Comparison of ENCODE assay signal across 7 cellular contexts in genomic region chr13:48239369-48239768, GRCh38. TPM values are rescaled to one million over a fixed set of nuclear protein-coding genes. Genes with fewer than 3 reads are reported as not detected.
DNase-seq lines count a peak whose midpoint lies in the region; ATAC-seq, FAIRE-seq and TF ChIP-seq lines count a peak whose summit lies in the region.
"Not testable (repeated sequence)": the region's sequence is repeated elsewhere in the genome, so short reads cannot be mapped to it uniquely, and the experiment has no call there.

No MANE protein-coding gene starts in this region.

- not testable (repeated sequence) for H3K23ac ChIP-seq in IMR-90 (ENCODE audit: low read depth, low read length)

- DNase-seq in CD4-positive, alpha-beta memory T cell; IMR-90; T-cell; keratinocyte (ENCODE audit: low read depth, low spot score); naive thymus-derived CD8-positive, alpha-beta T cell; gastrocnemius medialis: not testable (repeated sequence)

- H3K4ac ChIP-seq in IMR-90 (ENCODE audit: low read depth, low read length) = not testable (repeated sequence)

- H3K27ac ChIP-seq in CD4-positive, alpha-beta memory T cell (ENCODE audit: low read depth, low read length); IMR-90 (ENCODE audit: insufficient read depth, low read length); keratinocyte (ENCODE audit: control insufficient read depth, insufficient read depth, low read length): not testable (repeated sequence)
- H3K27ac ChIP-seq in gastrocnemius medialis = peak overlapping the region in 3 of 4 donors; percentile 0 to 28 (median 8)

- peaks cover 94% of the 10 kb centered on the region for H3K4me1 ChIP-seq in CD4-positive, alpha-beta memory T cell (ENCODE audit: insufficient read depth, low read length)
- not testable (repeated sequence) for H3K4me1 ChIP-seq in IMR-90 (ENCODE audit: control insufficient read depth, insufficient read depth, low read length)
- H3K4me1 ChIP-seq in keratinocyte (ENCODE audit: control insufficient read depth, extremely low read depth, insufficient read depth, low read length) (peaks cover 31% of the 10 kb centered on the region), gastrocnemius medialis (peaks cover 71 to 77% of the 10 kb centered on the region in 2 donors)

- not testable (repeated sequence) for ATAC-seq in IMR-90 (ENCODE audit: low read depth); T-cell (replicated peaks in 1 of 4); naive thymus-derived CD8-positive, alpha-beta T cell; gastrocnemius medialis

- H2BK5ac ChIP-seq in IMR-90 (ENCODE audit: low read depth, low read length, poor library complexity, severe bottlenecking) = not testable (repeated sequence)

- H3K4me2 ChIP-seq in IMR-90 (ENCODE audit: low read depth, low read length); keratinocyte (ENCODE audit: control insufficient read depth, extremely low read depth, insufficient read depth, low read depth, low read length): not testable (repeated sequence)

- BruUV-seq in IMR-90 (replicated peaks; lab: Mats Ljungman, UMichigan) = not testable (repeated sequence)

- CTCF ChIA-PET in CD4-positive, alpha-beta memory T cell (lab: Charles Lee; ENCODE audit: partially characterized antibody) = interaction anchor here (1.1 to 2.2 kb wide), 4 partner anchors 16 to 343 kb away, joined by 3 to 16 read pairs (median 4); no protein-coding TSS in a partner anchor
- CTCF ChIA-PET in IMR-90 (lab: Yijun Ruan, JAX) (interaction anchor here (0.7 kb wide), 1 partner anchor 871 kb away, joined by 3 read pairs; no protein-coding TSS in a partner anchor), T-cell (lab: Charles Lee) (interaction anchor here in 1 of 2 donors (0.6 to 2.4 kb wide), 4 partner anchors 9 to 202 kb away, joined by 3 to 12 read pairs (median 3); partner anchors contain the start of gene NUDT15)

- TF ChIP-seq CTCF in IMR-90 (conservative IDR thresholded peaks at IDR 0.05; ENCODE audit: low read depth, low read length); keratinocyte (optimal IDR thresholded peaks at IDR 0.05 in 1 of 3, IDR thresholded peaks at IDR 0.05 in 1 of 3, conservative IDR thresholded peaks at IDR 0.05 in 1 of 3; ENCODE audit: extremely low read depth in 1 of 3, insufficient read depth in 2 of 3, low read length in 3 of 3); gastrocnemius medialis (IDR thresholded peaks at IDR 0.05 in 4 of 5, conservative IDR thresholded peaks at IDR 0.05 in 1 of 5): not testable (repeated sequence)

- H3K36me3 ChIP-seq in CD4-positive, alpha-beta memory T cell (ENCODE audit: insufficient read depth, low read length) = peaks cover 13% of the 10 kb centered on the region
- not testable (repeated sequence) for H3K36me3 ChIP-seq in IMR-90 (ENCODE audit: control insufficient read depth, insufficient read depth, low read length); keratinocyte (ENCODE audit: control insufficient read depth in 2 of 2, extremely low read depth in 1 of 2, insufficient read depth in 2 of 2, low read length in 2 of 2); gastrocnemius medialis

- peaks cover 16 to 42% of the 10 kb centered on the region in 2 experiments for H3K79me1 ChIP-seq in IMR-90 (ENCODE audit: low read depth in 1 of 2, low read length in 2 of 2)

- H4K91ac ChIP-seq in IMR-90 (ENCODE audit: insufficient read depth, low read depth, low read length) = not testable (repeated sequence)

- H2AK5ac ChIP-seq in IMR-90 (ENCODE audit: low read depth, low read length) = not testable (repeated sequence)

- no CpG with 5 or more reads among the region's 6 CpGs for WGBS in IMR-90 (ENCODE audit: extremely low coverage in 2 of 2, insufficient read length in 1 of 2), 2 experiments

- POLR2A ChIA-PET in CD4-positive, alpha-beta memory T cell (lab: Charles Lee; ENCODE audit: partially characterized antibody) = interaction anchor here (0.8 to 8.3 kb wide), 11 partner anchors 8 to 145 kb away, joined by 3 to 92 read pairs (median 6); partner anchors contain the start of gene MED4
- POLR2A ChIA-PET in IMR-90 (lab: Charles Lee; ENCODE audit: unreplicated experiment) = not testable (repeated sequence)
- POLR2A ChIA-PET in T-cell (lab: Charles Lee) = interaction anchor here in 1 of 2 donors (1.2 kb wide), 1 partner anchor 18 kb away, joined by 5 read pairs; no protein-coding TSS in a partner anchor
- POLR2A ChIA-PET in naive thymus-derived CD8-positive, alpha-beta T cell (lab: Charles Lee) = interaction anchor here (1.3 kb wide), 1 partner anchor 18 kb away, joined by 4 read pairs; no protein-coding TSS in a partner anchor

- intact Hi-C loops in CD4-positive, alpha-beta memory T cell (cut with micrococcal nuclease) = not testable (repeated sequence)
- intact Hi-C loops in IMR-90 (cut with micrococcal nuclease) = loop anchor here (5.0 to 10.0 kb wide), 2 partner anchors 343 to 525 kb away; no protein-coding TSS in a partner anchor
- intact Hi-C loops in gastrocnemius medialis (cut with DNase I; ENCODE audit: low total_unique reads) = loop anchor here (5.0 kb wide), 1 partner anchor 333 kb away; no protein-coding TSS in a partner anchor

- dilution Hi-C loops in IMR-90 (cut with HindIII; ENCODE audit: low sequenced_read_pairs, unreplicated experiment); keratinocyte (cut with MboI; ENCODE audit: extremely low pct_ligation_motif_present, low sequenced_read_pairs): not testable (repeated sequence)

- H3K27me3 ChIP-seq in CD4-positive, alpha-beta memory T cell (ENCODE audit: insufficient read depth, low read length); IMR-90 (ENCODE audit: control insufficient read depth, insufficient read depth, low read length); keratinocyte (ENCODE audit: control insufficient read depth, extremely low read depth, insufficient read depth, low read length); gastrocnemius medialis: not testable (repeated sequence)

- H3K9me3 Mint-ChIP-seq in CD4-positive, alpha-beta memory T cell; T-cell; activated naive CD4-positive, alpha-beta T cell treated with anti-CD3 and anti-CD28 coated beads, Interleukin-2, amount 50 U/mL, for 24 hours; naive thymus-derived CD8-positive, alpha-beta T cell: not testable (repeated sequence)

- H3K9ac ChIP-seq in IMR-90 (ENCODE audit: low read depth, low read length); keratinocyte (ENCODE audit: control insufficient read depth, extremely low read depth, insufficient read depth, low read length): not testable (repeated sequence)

- not testable (repeated sequence) for H2BK15ac ChIP-seq in IMR-90 (ENCODE audit: low read depth, low read length)

- not testable (repeated sequence) for TF ChIP-seq RAD21 in IMR-90 (IDR thresholded peaks at IDR 0.05; ENCODE audit: low read length)

- H2AFZ ChIP-seq in IMR-90 (replicated peaks; ENCODE audit: low read length, poor library complexity); keratinocyte (ENCODE audit: control insufficient read depth, low read length): not testable (repeated sequence)

- not testable (repeated sequence) for H2BK120ac ChIP-seq in IMR-90 (ENCODE audit: low read depth, low read length)

- H4K5ac ChIP-seq in IMR-90 (ENCODE audit: low read depth, low read length) = not testable (repeated sequence)

- not testable (repeated sequence) for H3K4me3 ChIP-seq in CD4-positive, alpha-beta memory T cell (ENCODE audit: low read length in 2 of 2); IMR-90 (ENCODE audit: insufficient read depth, low read depth, low read length); keratinocyte (ENCODE audit: control insufficient read depth in 2 of 3, extremely low read depth in 1 of 3, insufficient read depth in 2 of 3, low read depth in 1 of 3, low read length in 3 of 3); gastrocnemius medialis

- not testable (repeated sequence) for H3K9me1 ChIP-seq in IMR-90 (ENCODE audit: insufficient read depth, low read length); keratinocyte (ENCODE audit: control insufficient read depth, extremely low read depth, insufficient read depth, low read length)

- not testable (repeated sequence) for H4K8ac ChIP-seq in IMR-90 (ENCODE audit: low read depth in 2 of 2, low read length in 2 of 2)

- not testable (repeated sequence) for H2BK20ac ChIP-seq in IMR-90 (ENCODE audit: low read depth, low read length)

- H3K14ac ChIP-seq in IMR-90 (replicated peaks; ENCODE audit: low read depth, low read length) = not testable (repeated sequence)

- in situ Hi-C loops in IMR-90 (cut with MboI; ENCODE audit: low sequenced_read_pairs) = not testable (repeated sequence)
- in situ Hi-C loops in gastrocnemius medialis (cut with MboI; ENCODE audit: low sequenced_read_pairs in 4 of 4) = loop anchor here in 3 of 4 donors (5.0 to 10.0 kb wide), 3 partner anchors 63 to 115 kb away; partner anchors contain the start of gene RB1 (in 2 of the 3)

- H3K4me3 Mint-ChIP-seq in CD4-positive, alpha-beta memory T cell = peak overlapping the region in 2 of 8 donors; percentile 26 to 46
- peak overlapping the region; percentile 25 to 47 (median 28) for H3K4me3 Mint-ChIP-seq in T-cell
- not testable (repeated sequence) for H3K4me3 Mint-ChIP-seq in activated naive CD4-positive, alpha-beta T cell treated with anti-CD3 and anti-CD28 coated beads, Interleukin-2, amount 50 U/mL, for 24 hours
- peak overlapping the region in 6 of 10 donors; percentile 27 to 48 (median 38) for H3K4me3 Mint-ChIP-seq in naive thymus-derived CD8-positive, alpha-beta T cell

- not testable (repeated sequence) for H3K9me3 ChIP-seq in CD4-positive, alpha-beta memory T cell (ENCODE audit: control insufficient read depth in 1 of 2, low read length in 2 of 2); IMR-90 (ENCODE audit: control insufficient read depth, insufficient read depth, low read length); keratinocyte (ENCODE audit: control insufficient read depth, low read depth, low read length); gastrocnemius medialis

- H4K20me1 ChIP-seq in IMR-90 (ENCODE audit: insufficient read depth, low read length) = peaks cover 17% of the 10 kb centered on the region; the same call in 1 of the 2 replicates
- H4K20me1 ChIP-seq in keratinocyte (ENCODE audit: control insufficient read depth, extremely low read depth, insufficient read depth, low read length) = not testable (repeated sequence)

- H3K56ac ChIP-seq in IMR-90 (ENCODE audit: extremely low read depth, insufficient read depth, low read length) = not testable (repeated sequence)

- H3K27me3 Mint-ChIP-seq in CD4-positive, alpha-beta memory T cell; T-cell; activated naive CD4-positive, alpha-beta T cell treated with anti-CD3 and anti-CD28 coated beads, Interleukin-2, amount 50 U/mL, for 24 hours; naive thymus-derived CD8-positive, alpha-beta T cell: not testable (repeated sequence)

- not testable (repeated sequence) for H2AK9ac ChIP-seq in IMR-90 (replicated peaks; ENCODE audit: low read depth, low read length, poor library complexity)

- H3K4me1 Mint-ChIP-seq in CD4-positive, alpha-beta memory T cell = peaks cover 56 to 83% (median 65%) of the 10 kb centered on the region in 4 donors
- peaks cover 81 to 83% (median 82%) of the 10 kb centered on the region in 3 donors for H3K4me1 Mint-ChIP-seq in T-cell
- peaks cover 85% of the 10 kb centered on the region for H3K4me1 Mint-ChIP-seq in activated naive CD4-positive, alpha-beta T cell treated with anti-CD3 and anti-CD28 coated beads, Interleukin-2, amount 50 U/mL, for 24 hours
- peaks cover 31 to 90% (median 70%) of the 10 kb centered on the region in 4 donors for H3K4me1 Mint-ChIP-seq in naive thymus-derived CD8-positive, alpha-beta T cell

- peaks cover 39 to 61% of the 10 kb centered on the region in 2 donors for H3K36me3 Mint-ChIP-seq in CD4-positive, alpha-beta memory T cell
- H3K36me3 Mint-ChIP-seq in T-cell = peaks cover 52% of the 10 kb centered on the region
- H3K36me3 Mint-ChIP-seq in activated naive CD4-positive, alpha-beta T cell treated with anti-CD3 and anti-CD28 coated beads, Interleukin-2, amount 50 U/mL, for 24 hours = peaks cover 11% of the 10 kb centered on the region
- H3K36me3 Mint-ChIP-seq in naive thymus-derived CD8-positive, alpha-beta T cell = peaks cover 14 to 78% (median 27%) of the 10 kb centered on the region in 3 donors

- H3K79me2 ChIP-seq in keratinocyte (ENCODE audit: control insufficient read depth, insufficient read depth, low read length) = peaks cover 88% of the 10 kb centered on the region

- peak overlapping the region in 5 of 7 donors; percentile 19 to 68 (median 57) for H3K27ac Mint-ChIP-seq in CD4-positive, alpha-beta memory T cell
- H3K27ac Mint-ChIP-seq in T-cell = peak overlapping the region in 1 of 2 donors; percentile 31
- H3K27ac Mint-ChIP-seq in activated naive CD4-positive, alpha-beta T cell treated with anti-CD3 and anti-CD28 coated beads, Interleukin-2, amount 50 U/mL, for 24 hours = peak overlapping the region; percentile 77
- peak overlapping the region in 6 of 10 donors; percentile 29 to 65 (median 50) for H3K27ac Mint-ChIP-seq in naive thymus-derived CD8-positive, alpha-beta T cell

- peak; percentile 9 for FAIRE-seq in keratinocyte (lab: Jason Lieb, UNC)

- H3K18ac ChIP-seq in IMR-90 (ENCODE audit: low read depth, low read length) = not testable (repeated sequence)

- TF ChIP-seq POLR2A in IMR-90 (IDR thresholded peaks at IDR 0.05; ENCODE audit: low read depth, low read length); gastrocnemius medialis (IDR thresholded peaks at IDR 0.05): not testable (repeated sequence)

RNA-seq across cellular contexts. Expression of gene ITM2B, which starts 6.4 kb away (rescaled TPM):
- total RNA-seq in CD4-positive, alpha-beta memory T cell = 100 to 1,000 TPM; 653 to 670 TPM
- 1,000 to 10,000 TPM; 1,454 to 1,558 TPM for polyA plus RNA-seq in CD4-positive, alpha-beta memory T cell
- 51.1 and 76.9 TPM in 2 replicates for total RNA-seq in IMR-90 (2012; rRNA removed)
- 127 and 158 TPM in 2 replicates for polyA plus RNA-seq in IMR-90 (2012; rRNA removed)
- 74.9 and 83.1 TPM in 2 replicates for polyA plus RNA-seq in IMR-90 (2012; cell fraction: cytosol; rRNA removed)
- polyA plus RNA-seq in IMR-90 (2012; cell fraction: nucleus; rRNA removed; ENCODE audit: low replicate concordance) = 22.2 and 62.3 TPM in 2 replicates
- total RNA-seq in T-cell = 100 to 1,000 TPM; 347 to 539 (median 452) TPM
- polyA plus RNA-seq in keratinocyte = 278 to 401 TPM (median 294 TPM) in 3 replicates
- polyA plus RNA-seq in keratinocyte (2011; ENCODE audit: low read depth) = 501 TPM
- polyA plus RNA-seq in keratinocyte (2011; cell fraction: cytosol; rRNA removed) = 227 and 507 TPM in 2 replicates
- polyA plus RNA-seq in keratinocyte (2011; cell fraction: nucleus; rRNA removed) = 641 and 718 TPM in 2 replicates
- 243 and 479 TPM in 2 replicates for polyA plus RNA-seq in keratinocyte (2012; ENCODE audit: low replicate concordance)
- polyA minus RNA-seq in keratinocyte = 35.2 to 148 TPM (median 92.4 TPM) in 3 replicates
- 187 TPM for polyA minus RNA-seq in keratinocyte (2011; cell fraction: cytosol; rRNA and poly(A)+ RNA removed)
- 141 and 299 TPM in 2 replicates for polyA minus RNA-seq in keratinocyte (2011; cell fraction: nucleus; rRNA and poly(A)+ RNA removed)
- 100 to 1,000 TPM; 733 to 793 TPM for total RNA-seq in naive thymus-derived CD8-positive, alpha-beta T cell
- 1,000 to 10,000 TPM; 1,063 to 1,292 (median 1,234) TPM for polyA plus RNA-seq in naive thymus-derived CD8-positive, alpha-beta T cell
- 100 to 1,000 TPM; 107 to 209 (median 168) TPM for total RNA-seq in gastrocnemius medialis
